Comparison of ENCODE assay signal across 10 cellular contexts in the genomic region with DNA sequence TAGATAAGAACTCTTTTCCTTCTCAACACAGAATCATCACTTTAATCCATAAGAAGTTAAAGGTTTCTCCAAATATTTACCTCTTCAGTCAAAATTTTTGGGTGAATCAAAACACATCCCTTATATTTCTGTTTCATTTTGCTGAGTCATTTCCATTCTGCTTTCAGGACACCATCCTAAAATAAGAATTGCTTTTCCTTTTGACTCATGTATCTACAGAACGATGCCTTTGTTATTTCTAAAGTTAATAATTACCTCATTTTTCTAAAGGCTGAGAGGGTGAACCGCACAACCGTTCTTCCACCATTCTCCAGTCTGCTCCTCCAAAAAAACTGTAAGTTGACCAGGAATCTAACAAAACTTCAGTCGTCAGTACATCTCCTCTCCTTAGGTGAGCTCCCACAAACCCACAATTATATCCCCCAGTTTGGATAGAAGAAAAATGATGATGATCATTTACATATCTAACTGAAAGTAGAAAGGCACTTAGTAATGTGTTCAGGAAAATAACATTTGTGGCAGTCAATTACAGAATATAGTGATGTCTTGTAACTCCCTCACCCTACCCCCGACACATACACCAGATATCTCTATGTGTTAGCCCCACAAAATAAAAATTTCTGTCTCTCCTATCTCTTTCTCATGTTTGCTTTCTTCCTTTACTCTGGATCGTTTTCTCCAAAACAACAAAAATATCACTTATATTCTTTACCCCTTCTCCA.
DNase-seq lines count a peak whose midpoint lies in the region; ATAC-seq and TF ChIP-seq lines count a peak whose summit lies in the region.
"Had no signal": no experiment of that assay in that cellular context is flagged by ENCODE, and none has a peak within 500 bp of the region (broad histone marks: within the 10 kb centered on the region; RNA-seq: fewer than 3 reads in every experiment).

No MANE protein-coding gene starts in this region.

- DNase-seq in fibroblast of lung (ENCODE audit: low read depth in 2 of 2) = peak; percentile 23 to 63
- DNase-seq in DMS114 treated with DMSO at 0.1 percent for 48 hours (lab: John Stamatoyannopoulos, UW; ENCODE audit: unreplicated experiment) = no peak
- no peak for DNase-seq in activated CD4-positive, alpha-beta memory T cell treated with anti-CD3 and anti-CD28 coated beads, Interleukin-2, amount 10 ng/mL, durations not matched to agents 7 days and 5 days
- no peak for DNase-seq in KG1 (lab: John Stamatoyannopoulos, UW)
- no peak for DNase-seq in lower leg skin (ENCODE audit: low spot score in 2 of 2)
- DNase-seq: activated effector memory CD4-positive, alpha-beta T cell treated with anti-CD3 and anti-CD28 coated beads, Interleukin-2, amount 50 U/mL, for 16 hours had no signal

- TF ChIP-seq CTCF in fibroblast of lung (conservative IDR thresholded peaks at IDR 0.05 in 1 of 2, IDR thresholded peaks at IDR 0.05 in 1 of 2; ENCODE audit: low read depth in 1 of 2, low read length in 2 of 2) (no peak), lower leg skin (IDR thresholded peaks at IDR 0.05) (no peak)

- CTCF ChIA-PET in activated CD4-positive, alpha-beta memory T cell treated with anti-CD3 and anti-CD28 coated beads, Interleukin-2, amount 10 ng/mL, durations not matched to agents 7 days and 5 days (lab: Charles Lee) = no interaction called here

- intact Hi-C loops in lower leg skin (cut with DNase I; ENCODE audit: low total_unique reads) = no loop called here

- H3K4me3 ChIP-seq in fibroblast of lung (replicated peaks in 1 of 4; ENCODE audit: control extremely low read depth in 1 of 4, insufficient read depth in 1 of 4, low read depth in 3 of 4, low read length in 4 of 4) (no peak overlapping the region), lower leg skin (ENCODE audit: low read depth, poor library complexity, severe bottlenecking) (no peak overlapping the region)
- H3K4me3 ChIP-seq: BLaER1 had no signal

- no peak overlapping the region for H3K9ac ChIP-seq in fibroblast of lung (ENCODE audit: insufficient read depth, low read length)
- H3K9ac ChIP-seq: BLaER1 had no signal

- no peak overlapping the region for H3K4me2 ChIP-seq in fibroblast of lung (ENCODE audit: extremely low read depth, insufficient read depth, low read length)
- H3K4me2 ChIP-seq: BLaER1 had no signal

- no peaks in the 10 kb centered on the region for H3K4me1 Mint-ChIP-seq in activated CD4-positive, alpha-beta memory T cell treated with anti-CD3 and anti-CD28 coated beads, Interleukin-2, amount 10 ng/mL, durations not matched to agents 7 days and 5 days

- H2AFZ ChIP-seq in fibroblast of lung (ENCODE audit: low read length) = no peak overlapping the region

- no peak overlapping the region for H3K27ac ChIP-seq in fibroblast of lung (ENCODE audit: insufficient read depth, low read length)
- H3K27ac ChIP-seq: BLaER1 had no signal

- H3K79me2 ChIP-seq in fibroblast of lung (ENCODE audit: control insufficient read depth, insufficient read depth, low read length) = no peaks in the 10 kb centered on the region

- no peaks in the 10 kb centered on the region for H3K27me3 ChIP-seq in fibroblast of lung (ENCODE audit: control insufficient read depth, insufficient read depth, low read length)
- H3K27me3 ChIP-seq: BLaER1 had no signal

- WGBS in lower leg skin, 2 donors = 77 to 80% methylated on average over 6 of the region's 6 CpGs

- no peak for TF ChIP-seq POLR2A in lower leg skin (IDR thresholded peaks at IDR 0.05)

- no peaks in the 10 kb centered on the region for H3K27me3 Mint-ChIP-seq in activated CD4-positive, alpha-beta memory T cell treated with anti-CD3 and anti-CD28 coated beads, Interleukin-2, amount 10 ng/mL, durations not matched to agents 7 days and 5 days

- no peak overlapping the region for H3K27ac Mint-ChIP-seq in activated CD4-positive, alpha-beta memory T cell treated with anti-CD3 and anti-CD28 coated beads, Interleukin-2, amount 10 ng/mL, durations not matched to agents 7 days and 5 days

- no peaks in the 10 kb centered on the region for H3K36me3 Mint-ChIP-seq in activated CD4-positive, alpha-beta memory T cell treated with anti-CD3 and anti-CD28 coated beads, Interleukin-2, amount 10 ng/mL, durations not matched to agents 7 days and 5 days (ENCODE audit: low read depth)

- H3K9me3 Mint-ChIP-seq in activated CD4-positive, alpha-beta memory T cell treated with anti-CD3 and anti-CD28 coated beads, Interleukin-2, amount 10 ng/mL, durations not matched to agents 7 days and 5 days = no peaks in the 10 kb centered on the region

- POLR2A ChIA-PET in activated CD4-positive, alpha-beta memory T cell treated with anti-CD3 and anti-CD28 coated beads, Interleukin-2, amount 10 ng/mL, durations not matched to agents 7 days and 5 days (lab: Charles Lee) = no interaction called here

- no peak overlapping the region for H3K4me3 Mint-ChIP-seq in activated CD4-positive, alpha-beta memory T cell treated with anti-CD3 and anti-CD28 coated beads, Interleukin-2, amount 10 ng/mL, durations not matched to agents 7 days and 5 days

- ATAC-seq in GM18511 (IDR thresholded peaks at IDR 0.05; ENCODE audit: unreplicated experiment) (peak; percentile 97), GM21528 (IDR thresholded peaks at IDR 0.05; ENCODE audit: low FRiP score, unreplicated experiment) (peak; percentile 85), HG03139 (IDR thresholded peaks at IDR 0.05; ENCODE audit: unreplicated experiment) (peak; percentile 88)

- H4K20me1 ChIP-seq in fibroblast of lung (ENCODE audit: control insufficient read depth, extremely low read depth, insufficient read depth, low read length) = no peaks in the 10 kb centered on the region
- H4K20me1 ChIP-seq: BLaER1 had no signal

- H3K36me3 ChIP-seq in fibroblast of lung (ENCODE audit: control insufficient read depth, insufficient read depth, low read length) = no peaks in the 10 kb centered on the region
- H3K36me3 ChIP-seq: BLaER1 had no signal

- H3K9me3 ChIP-seq in fibroblast of lung (ENCODE audit: control insufficient read depth, insufficient read depth, low read depth, low read length) = no peaks in the 10 kb centered on the region
- H3K9me3 ChIP-seq: BLaER1 had no signal

- H3K4me1 ChIP-seq in fibroblast of lung (ENCODE audit: control insufficient read depth, extremely low read depth, insufficient read depth, low read length) = no peaks in the 10 kb centered on the region
- H3K4me1 ChIP-seq: BLaER1 had no signal

Comparison
In these comparisons a context has a peak if more than half of its experiments do, and no peak if none do; other contexts are left out.
1. DNase-seq: peak in fibroblast of lung (2 of 2); none in DMS114 treated with DMSO at 0.1 percent for 48 hours (single experiment), activated CD4-positive, alpha-beta memory T cell treated with anti-CD3 and anti-CD28 coated beads, Interleukin-2, amount 10 ng/mL, durations not matched to agents 7 days and 5 days (single experiment), KG1 (single experiment) and lower leg skin (0 of 2).
2. Peak in every context shown above with its lines, with median percentiles within 50 percentile points of each other: ATAC-seq.